1 cellular context compared by ENCODE assay signal in genomic region chr19:40221858-40222619, GRCh38.
TF ChIP-seq lines count a peak whose summit lies in the region.

No MANE protein-coding gene starts in this region.

TF ChIP-seq in K562, 482 proteins besides CTCF, POLR2A, EP300 and RAD21 (continued from another document):
- TF ChIP-seq HCFC1 (IDR thresholded peaks at IDR 0.05; ENCODE audit: low read depth, low read length) = 0 out of 2 replicates have a peak, but pooled peaks have one; percentile 26
- no peak for TF ChIP-seq HMGN3 (IDR thresholded peaks at IDR 0.05; ENCODE audit: borderline replicate concordance, extremely low read depth, insufficient read length, low read depth, low read length)
- TF ChIP-seq FOXO4 (CRISPR knock-in tag; IDR thresholded peaks at IDR 0.05) = no peak
- TF ChIP-seq, protein P1, sequence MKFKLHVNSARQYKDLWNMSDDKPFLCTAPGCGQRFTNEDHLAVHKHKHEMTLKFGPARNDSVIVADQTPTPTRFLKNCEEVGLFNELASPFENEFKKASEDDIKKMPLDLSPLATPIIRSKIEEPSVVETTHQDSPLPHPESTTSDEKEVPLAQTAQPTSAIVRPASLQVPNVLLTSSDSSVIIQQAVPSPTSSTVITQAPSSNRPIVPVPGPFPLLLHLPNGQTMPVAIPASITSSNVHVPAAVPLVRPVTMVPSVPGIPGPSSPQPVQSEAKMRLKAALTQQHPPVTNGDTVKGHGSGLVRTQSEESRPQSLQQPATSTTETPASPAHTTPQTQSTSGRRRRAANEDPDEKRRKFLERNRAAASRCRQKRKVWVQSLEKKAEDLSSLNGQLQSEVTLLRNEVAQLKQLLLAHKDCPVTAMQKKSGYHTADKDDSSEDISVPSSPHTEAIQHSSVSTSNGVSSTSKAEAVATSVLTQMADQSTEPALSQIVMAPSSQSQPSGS (CRISPR knock-in tag; IDR thresholded peaks at IDR 0.05) = no peak
- 0 out of 2 replicates have a peak, but pooled peaks have one; percentile 23 for TF ChIP-seq ELF1 (tag; IDR thresholded peaks at IDR 0.05)
